Comparison of ENCODE assay signal across 24 cellular contexts in the genomic region with DNA sequence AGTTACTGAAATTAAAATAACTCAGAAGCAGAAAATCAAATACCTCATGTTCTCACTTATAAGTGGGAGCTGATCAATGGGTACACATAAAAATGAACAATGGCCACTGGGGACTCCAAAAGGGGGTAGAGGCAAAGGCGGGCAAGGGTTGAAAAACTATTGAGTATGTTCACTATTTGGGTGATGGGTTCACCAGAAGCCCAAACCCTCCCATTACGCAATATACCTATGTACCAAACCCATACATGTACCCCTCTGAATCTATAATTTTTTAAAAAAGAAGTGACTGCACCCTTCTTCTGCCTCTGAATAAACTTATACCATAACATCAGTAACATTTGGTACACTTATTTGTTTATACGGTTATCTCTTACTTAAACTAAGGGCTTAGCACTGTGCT.
"Had no signal": no experiment of that assay in that cellular context is flagged by ENCODE, and none has a peak within 500 bp of the region (broad histone marks: within the 10 kb centered on the region; RNA-seq: fewer than 3 reads in every experiment).

No MANE protein-coding gene starts in this region.

- H3K9me3 ChIP-seq: lower lobe of right lung had no signal

- H3K4me3 Mint-ChIP-seq: immature natural killer cell, mesothelial cell of epicardium, naive B cell had no signal

- H3K27me3 Mint-ChIP-seq: naive B cell had no signal

- H3K27ac Mint-ChIP-seq: immature natural killer cell, mesothelial cell of epicardium, naive B cell had no signal

- H3K4me1 ChIP-seq: esophagus muscularis mucosa, foreskin keratinocyte, gastroesophageal sphincter, heart left ventricle, lower lobe of right lung had no signal

- H3K4me1 Mint-ChIP-seq: immature natural killer cell, mesothelial cell of epicardium had no signal

- H3K4me2 ChIP-seq: hepatocyte had no signal

- FAIRE-seq: endothelial cell of umbilical vein had no signal

- H2AFZ ChIP-seq: hepatocyte had no signal

- H3K36me3 ChIP-seq: esophagus muscularis mucosa, gastroesophageal sphincter, heart left ventricle, lower lobe of right lung had no signal

- DNase-seq: dermis blood vessel endothelial cell; dorsolateral prefrontal cortex; effector CD4-positive, alpha-beta T cell; effector memory CD4-positive, alpha-beta T cell; foreskin keratinocyte; heart left ventricle; hypothalamus; immature natural killer cell; islet precursor cell; kidney; kidney glomerular epithelial cell; left colon; left ventricle myocardium superior; lower lobe of right lung; mesenchymal stem cell; mucosa of descending colon; naive B cell had no signal

- ATAC-seq: foreskin keratinocyte, gastroesophageal sphincter, heart left ventricle, left colon, left lobe of liver, left ventricle myocardium superior, lower lobe of right lung, mucosa of descending colon had no signal

- H3K27ac ChIP-seq: coronary artery, dorsolateral prefrontal cortex, esophagus muscularis mucosa, foreskin keratinocyte, gastroesophageal sphincter, heart left ventricle, hepatocyte, lower lobe of right lung had no signal

- H3K79me2 ChIP-seq: hepatocyte had no signal

- H3K4me3 ChIP-seq: coronary artery, dorsolateral prefrontal cortex, esophagus muscularis mucosa, gastroesophageal sphincter, heart left ventricle, hepatocyte, lower lobe of right lung, mucosa of descending colon had no signal

- H3K27me3 ChIP-seq: dorsolateral prefrontal cortex, esophagus muscularis mucosa, foreskin keratinocyte, gastroesophageal sphincter, heart left ventricle, hepatocyte had no signal
